In the genomic region with DNA sequence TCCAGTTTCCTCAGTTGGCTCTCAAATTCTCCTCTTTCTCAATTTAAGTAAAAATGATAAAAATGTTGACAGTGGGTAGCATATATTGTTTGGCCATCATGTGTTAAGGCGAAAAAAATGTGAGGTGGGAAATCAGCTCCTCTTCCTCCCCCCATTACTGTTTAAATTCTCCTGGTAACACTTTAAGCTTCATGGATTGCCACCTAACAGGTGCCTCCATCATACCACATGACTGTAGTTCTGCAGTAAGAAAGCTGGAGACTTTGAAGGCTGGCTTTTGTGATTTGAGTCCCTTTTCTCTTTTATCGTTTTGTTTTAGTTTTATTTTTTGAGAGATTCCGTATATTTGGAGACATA, we compare ENCODE assay signal across 1 cellular context.
TF ChIP-seq lines count a peak whose summit lies in the region.

No MANE protein-coding gene starts in this region.

TF ChIP-seq in WTC11, 78 proteins besides CTCF, POLR2A, EP300 and RAD21 (continued from another document):
- TF ChIP-seq, protein P1, sequence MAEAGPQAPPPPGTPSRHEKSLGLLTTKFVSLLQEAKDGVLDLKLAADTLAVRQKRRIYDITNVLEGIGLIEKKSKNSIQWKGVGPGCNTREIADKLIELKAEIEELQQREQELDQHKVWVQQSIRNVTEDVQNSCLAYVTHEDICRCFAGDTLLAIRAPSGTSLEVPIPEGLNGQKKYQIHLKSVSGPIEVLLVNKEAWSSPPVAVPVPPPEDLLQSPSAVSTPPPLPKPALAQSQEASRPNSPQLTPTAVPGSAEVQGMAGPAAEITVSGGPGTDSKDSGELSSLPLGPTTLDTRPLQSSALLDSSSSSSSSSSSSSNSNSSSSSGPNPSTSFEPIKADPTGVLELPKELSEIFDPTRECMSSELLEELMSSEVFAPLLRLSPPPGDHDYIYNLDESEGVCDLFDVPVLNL (CRISPR knock-in tag; IDR thresholded peaks at IDR 0.05; ENCODE audit: borderline replicate concordance, low read depth): no peak
- TF ChIP-seq GABPB1 (CRISPR knock-in tag; IDR thresholded peaks at IDR 0.05) (no peak), TCF7 (CRISPR knock-in tag; IDR thresholded peaks at IDR 0.05; ENCODE audit: low read depth) (no peak), FOXP1 (CRISPR knock-in tag; IDR thresholded peaks at IDR 0.05; ENCODE audit: borderline replicate concordance) (no peak), GRHL2 (CRISPR knock-in tag; IDR thresholded peaks at IDR 0.05; ENCODE audit: insufficient replicate concordance, severe bottlenecking) (no peak), NR1H2 (CRISPR knock-in tag; IDR thresholded peaks at IDR 0.05) (no peak), SMAD3 (CRISPR knock-in tag; IDR thresholded peaks at IDR 0.05; ENCODE audit: borderline replicate concordance) (no peak)
- TF ChIP-seq, protein P2, sequence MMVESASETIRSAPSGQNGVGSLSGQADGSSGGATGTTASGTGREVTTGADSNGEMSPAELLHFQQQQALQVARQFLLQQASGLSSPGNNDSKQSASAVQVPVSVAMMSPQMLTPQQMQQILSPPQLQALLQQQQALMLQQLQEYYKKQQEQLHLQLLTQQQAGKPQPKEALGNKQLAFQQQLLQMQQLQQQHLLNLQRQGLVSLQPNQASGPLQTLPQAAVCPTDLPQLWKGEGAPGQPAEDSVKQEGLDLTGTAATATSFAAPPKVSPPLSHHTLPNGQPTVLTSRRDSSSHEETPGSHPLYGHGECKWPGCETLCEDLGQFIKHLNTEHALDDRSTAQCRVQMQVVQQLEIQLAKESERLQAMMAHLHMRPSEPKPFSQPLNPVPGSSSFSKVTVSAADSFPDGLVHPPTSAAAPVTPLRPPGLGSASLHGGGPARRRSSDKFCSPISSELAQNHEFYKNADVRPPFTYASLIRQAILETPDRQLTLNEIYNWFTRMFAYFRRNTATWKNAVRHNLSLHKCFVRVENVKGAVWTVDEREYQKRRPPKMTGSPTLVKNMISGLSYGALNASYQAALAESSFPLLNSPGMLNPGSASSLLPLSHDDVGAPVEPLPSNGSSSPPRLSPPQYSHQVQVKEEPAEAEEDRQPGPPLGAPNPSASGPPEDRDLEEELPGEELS (CRISPR knock-in tag; IDR thresholded peaks at IDR 0.05): no peak
- TF ChIP-seq, protein P3, sequence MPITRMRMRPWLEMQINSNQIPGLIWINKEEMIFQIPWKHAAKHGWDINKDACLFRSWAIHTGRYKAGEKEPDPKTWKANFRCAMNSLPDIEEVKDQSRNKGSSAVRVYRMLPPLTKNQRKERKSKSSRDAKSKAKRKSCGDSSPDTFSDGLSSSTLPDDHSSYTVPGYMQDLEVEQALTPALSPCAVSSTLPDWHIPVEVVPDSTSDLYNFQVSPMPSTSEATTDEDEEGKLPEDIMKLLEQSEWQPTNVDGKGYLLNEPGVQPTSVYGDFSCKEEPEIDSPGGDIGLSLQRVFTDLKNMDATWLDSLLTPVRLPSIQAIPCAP (CRISPR knock-in tag; IDR thresholded peaks at IDR 0.05): no peak
- TF ChIP-seq, protein P4, sequence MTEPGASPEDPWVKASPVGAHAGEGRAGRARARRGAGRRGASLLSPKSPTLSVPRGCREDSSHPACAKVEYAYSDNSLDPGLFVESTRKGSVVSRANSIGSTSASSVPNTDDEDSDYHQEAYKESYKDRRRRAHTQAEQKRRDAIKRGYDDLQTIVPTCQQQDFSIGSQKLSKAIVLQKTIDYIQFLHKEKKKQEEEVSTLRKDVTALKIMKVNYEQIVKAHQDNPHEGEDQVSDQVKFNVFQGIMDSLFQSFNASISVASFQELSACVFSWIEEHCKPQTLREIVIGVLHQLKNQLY (CRISPR knock-in tag; IDR thresholded peaks at IDR 0.05): no peak
TF ChIP-seq in WTC11: peak in this region for 0.
